Comparison of ENCODE assay signal across 24 cellular contexts in genomic region chr17:80646328-80646727, GRCh38.
DNase-seq lines count a peak whose midpoint lies in the region; ATAC-seq and TF ChIP-seq lines count a peak whose summit lies in the region.
"Had no signal": no experiment of that assay in that cellular context is flagged by ENCODE, and none has a peak within 500 bp of the region (broad histone marks: within the 10 kb centered on the region; RNA-seq: fewer than 3 reads in every experiment).

No MANE protein-coding gene starts in this region.

- POLR2A ChIA-PET in HEK293 (lab: Yijun Ruan, JAX): no interaction called here

- H3K4me3 ChIP-seq in HEK293 (ENCODE audit: low read depth, low read length): no peak overlapping the region
- H3K4me3 ChIP-seq: A549, cardiac muscle cell, mucosa of descending colon, ovary, smooth muscle cell, suprapubic skin had no signal

- no peak overlapping the region for H3K27ac ChIP-seq in HEK293 (ENCODE audit: extremely low read depth, low read depth, low read length)
- H3K27ac ChIP-seq: A549, cardiac muscle cell, ovary, suprapubic skin had no signal

- H3K4me1 ChIP-seq in HEK293 (ENCODE audit: control insufficient read depth, insufficient read depth, low read length): peaks cover 17% of the 10 kb centered on the region
- H3K4me1 ChIP-seq: A549 had no signal

- DNase-seq in COLO668 (lab: John Stamatoyannopoulos, UW; ENCODE audit: unreplicated experiment) (peak; percentile 23), NCI-H2029 treated with DMSO at 0.1 percent for 48 hours (lab: John Stamatoyannopoulos, UW) (peak; percentile 18), NCI-H510A treated with DMSO at 0.1 percent for 48 hours (lab: John Stamatoyannopoulos, UW) (peak; percentile 88), COR-L47 (lab: John Stamatoyannopoulos, UW) (no peak)
- no peak for DNase-seq in activated naive CD4-positive, alpha-beta T cell (lab: John Stamatoyannopoulos, UW)
- DNase-seq: activated CD4-positive, alpha-beta T cell treated with anti-CD3 and anti-CD28 coated beads, Interleukin-2, amount 50 U/mL, for 4 hours; activated CD8-positive, alpha-beta memory T cell treated with anti-CD3 and anti-CD28 coated beads, Interleukin-2, amount 50 U/mL, for 4 hours; anterior cingulate cortex; CD8-positive, alpha-beta memory T cell; HFFc6; mucosa of descending colon; NCI-H1694; nephron progenitor cell; ovary; Right ventricle myocardium superior had no signal

- CTCF ChIA-PET in HEK293 (lab: Yijun Ruan, JAX): no interaction called here

- no peaks in the 10 kb centered on the region for H3K9me3 ChIP-seq in HEK293 (ENCODE audit: control insufficient read depth, insufficient read depth, low read depth, low read length)
- H3K9me3 ChIP-seq: A549, mucosa of descending colon, ovary, suprapubic skin had no signal

- no peak for TF ChIP-seq CTCF in HEK293 (tag by site-specific recombination; IDR thresholded peaks at IDR 0.05)

- no peaks in the 10 kb centered on the region for H3K36me3 ChIP-seq in HEK293 (ENCODE audit: control insufficient read depth in 2 of 2, insufficient read depth in 1 of 2, low read length in 2 of 2)
- H3K36me3 ChIP-seq: cardiac muscle cell, ovary had no signal

- no peak for ATAC-seq in HG02588 (IDR thresholded peaks at IDR 0.05; ENCODE audit: unreplicated experiment)
- ATAC-seq in esophagus mucosa: no peak
- ATAC-seq: A549; activated naive CD4-positive, alpha-beta T cell treated with anti-CD3 and anti-CD28 coated beads, Interleukin-2, amount 50 U/mL, for 72 hours; mucosa of descending colon; stimulated activated effector memory CD8-positive, alpha-beta T cell treated with anti-CD3 and anti-CD28 coated beads, Interleukin-12 subunit alpha, Interleukin-12 subunit beta, amount 100 ng/mL, for 72 hours had no signal

TF ChIP-seq in HEK293, 187 proteins besides CTCF, POLR2A, EP300 and RAD21 (continues in another document):
- TF ChIP-seq ZNF148 (tag by site-specific recombination; IDR thresholded peaks at IDR 0.05; ENCODE audit: borderline replicate concordance) (no peak), EGR2 (tag by site-specific recombination; IDR thresholded peaks at IDR 0.05; ENCODE audit: low read depth) (no peak), ELK4 (IDR thresholded peaks at IDR 0.05; ENCODE audit: borderline replicate concordance, low read depth, low read length) (no peak), ZNF843 (tag by site-specific recombination; IDR thresholded peaks at IDR 0.05) (no peak), ZBTB8A (tag by site-specific recombination; IDR thresholded peaks at IDR 0.05) (peak; percentile 52), SP3 (tag by site-specific recombination; IDR thresholded peaks at IDR 0.05) (no peak), ZBTB6 (tag by site-specific recombination; IDR thresholded peaks at IDR 0.05) (no peak), ZNF704 (tag by site-specific recombination; IDR thresholded peaks at IDR 0.05) (no peak), ZNF555 (tag by site-specific recombination; conservative IDR thresholded peaks at IDR 0.05) (no peak), MZF1 (tag by site-specific recombination; IDR thresholded peaks at IDR 0.05; ENCODE audit: borderline replicate concordance) (no peak), GLIS1 (tag by site-specific recombination; IDR thresholded peaks at IDR 0.05) (peak; percentile 96), FEZF1 (tag by site-specific recombination; IDR thresholded peaks at IDR 0.05) (peak; percentile 32; the same call in 1 of the 2 replicates), ZNF529 (tag by site-specific recombination; IDR thresholded peaks at IDR 0.05; ENCODE audit: insufficient replicate concordance) (no peak), ZNF785 (tag by site-specific recombination; IDR thresholded peaks at IDR 0.05) (no peak), ZSCAN16 (tag by site-specific recombination; IDR thresholded peaks at IDR 0.05) (no peak), PRDM4 (tag by site-specific recombination; IDR thresholded peaks at IDR 0.05) (0 out of 2 replicates have a peak, but pooled peaks have one; percentile 13), ZBTB44 (tag by site-specific recombination; IDR thresholded peaks at IDR 0.05) (peak; percentile 56; the same call in 1 of the 2 replicates), MEIS1 (CRISPR knock-in tag; IDR thresholded peaks at IDR 0.05; ENCODE audit: borderline replicate concordance) (no peak), ZNF16 (tag by site-specific recombination; IDR thresholded peaks at IDR 0.05; ENCODE audit: low read depth) (no peak), SALL2 (tag by site-specific recombination; IDR thresholded peaks at IDR 0.05; ENCODE audit: borderline replicate concordance) (no peak)

Comparison
In these comparisons a context has a peak if more than half of its experiments do, and no peak if none do; other contexts are left out.
1. DNase-seq: peak in COLO668 (single experiment), NCI-H2029 treated with DMSO at 0.1 percent for 48 hours (single experiment) and NCI-H510A treated with DMSO at 0.1 percent for 48 hours (single experiment); none in activated naive CD4-positive, alpha-beta T cell (0 of 4) and COR-L47 (single experiment).